8 cellular contexts compared by ENCODE assay signal in genomic region chr14:77181603-77182437, GRCh38. TPM values are rescaled to one million over a fixed set of nuclear protein-coding genes. Genes with fewer than 3 reads are reported as not detected.
DNase-seq lines count a peak whose midpoint lies in the region; ATAC-seq and TF ChIP-seq lines count a peak whose summit lies in the region.

A gene with protein sequence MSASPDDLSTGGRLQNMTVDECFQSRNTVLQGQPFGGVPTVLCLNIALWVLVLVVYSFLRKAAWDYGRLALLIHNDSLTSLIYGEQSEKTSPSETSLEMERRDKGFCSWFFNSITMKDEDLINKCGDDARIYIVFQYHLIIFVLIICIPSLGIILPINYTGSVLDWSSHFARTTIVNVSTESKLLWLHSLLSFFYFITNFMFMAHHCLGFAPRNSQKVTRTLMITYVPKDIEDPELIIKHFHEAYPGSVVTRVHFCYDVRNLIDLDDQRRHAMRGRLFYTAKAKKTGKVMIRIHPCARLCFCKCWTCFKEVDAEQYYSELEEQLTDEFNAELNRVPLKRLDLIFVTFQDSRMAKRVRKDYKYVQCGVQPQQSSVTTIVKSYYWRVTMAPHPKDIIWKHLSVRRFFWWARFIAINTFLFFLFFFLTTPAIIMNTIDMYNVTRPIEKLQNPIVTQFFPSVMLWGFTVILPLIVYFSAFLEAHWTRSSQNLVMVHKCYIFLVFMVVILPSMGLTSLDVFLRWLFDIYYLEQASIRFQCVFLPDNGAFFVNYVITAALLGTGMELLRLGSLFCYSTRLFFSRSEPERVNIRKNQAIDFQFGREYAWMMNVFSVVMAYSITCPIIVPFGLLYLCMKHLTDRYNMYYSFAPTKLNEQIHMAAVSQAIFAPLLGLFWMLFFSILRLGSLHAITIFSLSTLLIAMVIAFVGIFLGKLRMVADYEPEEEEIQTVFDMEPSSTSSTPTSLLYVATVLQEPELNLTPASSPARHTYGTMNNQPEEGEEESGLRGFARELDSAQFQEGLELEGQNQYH (plus strand): TSS chr14:77181798. CDS start chr14:77218814, 37,016 bp downstream.

- peak within 1 kb of the TSS; percentile 47 for H3K4me3 ChIP-seq in GM12864 (ENCODE audit: low read depth, low read length)
- H3K4me3 ChIP-seq in endocrine pancreas (ENCODE audit: control insufficient read depth, insufficient read depth, low read length) = peak within 1 kb of the TSS; percentile 15
- H3K4me3 ChIP-seq in stomach = peak within 1 kb of the TSS; percentile 36 to 51 (median 38)

- H3K4me1 Mint-ChIP-seq in naive B cell = peaks cover 12 to 21% (median 20%) of the 10 kb centered on the region in 3 donors

- no peaks in the 10 kb centered on the region for H3K36me3 Mint-ChIP-seq in naive B cell

- H3K36me3 ChIP-seq in endocrine pancreas (ENCODE audit: control insufficient read depth, insufficient read depth, low read length) (no peaks in the 10 kb centered on the region), stomach (no peaks in the 10 kb centered on the region)

- peaks cover 11 to 51% (median 18%) of the 10 kb centered on the region in 3 donors for H3K27me3 Mint-ChIP-seq in naive B cell

- TF ChIP-seq POLR2A in stomach (IDR thresholded peaks at IDR 0.05) = no peak

- 0 to 2% (median 1%) methylated on average over 18 to 46 of the region's 46 CpGs for WGBS in stomach, 5 donors

- peak; percentile 16 for DNase-seq in GM12864 (ENCODE audit: low read depth)
- DNase-seq in NCI-H526 (lab: John Stamatoyannopoulos, UW) = peak; percentile 96 to 98
- DNase-seq in activated CD8-positive, alpha-beta memory T cell treated with anti-CD3 and anti-CD28 coated beads for 1 hour (ENCODE audit: extremely low read depth in 1 of 2, low read depth in 1 of 2) = peak; percentile 9 to 14
- DNase-seq in naive B cell = peak; percentile 39
- peak; percentile 52 for DNase-seq in stomach
- no peak for DNase-seq in amniotic stem cell (lab: John Stamatoyannopoulos, UW)

- H3K4me3 Mint-ChIP-seq in naive B cell = peak within 1 kb of the TSS; percentile 77 to 93 (median 87)

- peaks cover 0 to 1% (median 0%) of the 10 kb centered on the region in 7 donors for H3K9me3 Mint-ChIP-seq in naive B cell

- TF ChIP-seq EP300 in stomach (IDR thresholded peaks at IDR 0.05) = no peak

- peak within 1 kb of the TSS; percentile 58 for H3K9ac ChIP-seq in endocrine pancreas (ENCODE audit: control insufficient read depth, insufficient read depth, low read length)

- H3K4me1 ChIP-seq in endocrine pancreas (ENCODE audit: control insufficient read depth, insufficient read depth, low read length) (no peaks in the 10 kb centered on the region), stomach (peaks cover 8 to 15% (median 13%) of the 10 kb centered on the region in 4 donors)

- H3K27ac ChIP-seq in stomach = no peak within 1 kb of the TSS

- no peak for TF ChIP-seq CTCF in GM12864 (IDR thresholded peaks at IDR 0.05; ENCODE audit: low read depth, low read length, missing control alignments)
- TF ChIP-seq CTCF in stomach (IDR thresholded peaks at IDR 0.05) = no peak

- H3K9me3 ChIP-seq in endocrine pancreas (ENCODE audit: control insufficient read depth, low read length) = no peaks in the 10 kb centered on the region
- H3K9me3 ChIP-seq in stomach = no peaks in the 10 kb centered on the region

- H3K27me3 ChIP-seq in endocrine pancreas (ENCODE audit: control insufficient read depth, insufficient read depth, low read length) = no peaks in the 10 kb centered on the region
- peaks cover 0 to 73% (median 31%) of the 10 kb centered on the region in 3 donors for H3K27me3 ChIP-seq in stomach

- H3K27ac Mint-ChIP-seq in naive B cell = peak within 1 kb of the TSS in 4 of 6 donors; percentile 4 to 69 (median 42)

- ATAC-seq in HG03439 (IDR thresholded peaks at IDR 0.05; ENCODE audit: unreplicated experiment) (peak; percentile 74), naive B cell (ENCODE audit: low read depth in 2 of 2) (peak; percentile 75 to 78)

- intact Hi-C loops in stomach (cut with DNase I; ENCODE audit: low total_unique reads) = no loop called here

RNA-seq across cellular contexts. Expression of the gene that starts here (rescaled TPM):
- polyA plus RNA-seq in naive B cell (ENCODE audit: low read depth in 6 of 6) = under 1 TPM in 1 of 6 donors, not detected in 5; 0.44 TPM
- 1 to 10 TPM in 2 of 5 donors, under 1 TPM in 2, not detected in 1; 0.14 to 8.8 (median 2.7) TPM for total RNA-seq in stomach
- 1 to 10 TPM in 1 of 3 donors, under 1 TPM in 1, not detected in 1; 0.31 to 2.1 TPM for polyA plus RNA-seq in stomach

Comparison
In these comparisons a context has a peak if more than half of its experiments do, and no peak if none do; other contexts are left out.
1. Peak in DNase-seq and ATAC-seq in naive B cell; RNA of the gene not detected or under 1 TPM.